Comparison of ENCODE assay signal across 25 cellular contexts in the genomic region with DNA sequence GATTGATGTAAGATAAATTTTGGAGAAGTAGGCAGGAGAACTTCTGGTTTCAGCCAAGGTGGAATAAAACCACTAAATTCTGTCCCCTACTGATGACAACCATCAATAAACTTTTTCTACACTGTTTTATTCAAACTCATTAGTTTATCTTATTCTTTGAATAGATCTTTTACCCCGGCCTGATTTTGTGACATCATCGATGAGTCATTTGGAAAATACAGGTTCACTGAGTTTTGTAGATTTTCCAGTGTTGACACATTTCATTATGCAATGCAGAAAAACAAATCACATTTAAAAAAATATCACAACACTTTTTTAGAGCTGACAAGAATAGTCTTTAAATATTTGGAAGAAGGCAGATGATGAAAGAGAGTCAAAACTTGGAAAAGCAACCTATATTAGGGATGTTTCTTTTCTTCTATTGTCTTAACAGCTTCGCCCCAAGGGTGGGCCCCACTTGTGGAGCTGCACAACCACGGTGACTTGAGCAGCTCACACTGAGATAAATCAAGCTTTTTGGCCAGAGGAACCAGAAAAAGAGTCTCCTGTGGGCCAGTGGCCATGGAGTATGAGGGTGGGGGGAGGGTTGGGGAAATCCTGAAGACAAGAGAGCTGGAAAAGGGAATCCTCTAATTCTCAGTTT.
DNase-seq lines count a peak whose midpoint lies in the region; ATAC-seq, FAIRE-seq and TF ChIP-seq lines count a peak whose summit lies in the region.
"Had no signal": no experiment of that assay in that cellular context is flagged by ENCODE, and none has a peak within 500 bp of the region (broad histone marks: within the 10 kb centered on the region; RNA-seq: fewer than 3 reads in every experiment).

No MANE protein-coding gene starts in this region.

- no peaks in the 10 kb centered on the region for H4K20me1 ChIP-seq in HepG2 (ENCODE audit: insufficient read depth, low read length)

- no peaks in the 10 kb centered on the region for H3K27me3 ChIP-seq in HepG2 (ENCODE audit: control insufficient read depth in 1 of 2, insufficient read depth in 2 of 2, low read length in 2 of 2)
- H3K27me3 ChIP-seq: body of pancreas had no signal

- ATAC-seq in HepG2: no peak
- ATAC-seq: body of pancreas, esophagus mucosa, left cardiac atrium, sciatic nerve had no signal

- no peak overlapping the region for H2AFZ ChIP-seq in HepG2 (ENCODE audit: low read length)

- in situ Hi-C loops in HepG2 (cut with HindIII; ENCODE audit: extremely low pct_ligation_motif_present, low pct_unique_long_range_greater_than_20kb): no loop called here

- H3K4me1 Mint-ChIP-seq in activated CD4-positive, alpha-beta T cell treated with anti-CD3 and anti-CD28 coated beads, Interleukin-2, amount 10 ng/mL, durations not matched to agents 7 days and 5 days: peaks cover 2% of the 10 kb centered on the region

- intact Hi-C loops in HepG2 (cut with micrococcal nuclease; ENCODE audit: unreplicated experiment): loop anchor here (10.0 kb wide), 1 partner anchor 139 kb away; no protein-coding TSS in a partner anchor

- no peak for TF ChIP-seq RAD21 in HepG2 (CRISPR knock-in tag; IDR thresholded peaks at IDR 0.05)

- BruUV-seq in HepG2 (replicated peaks; lab: Mats Ljungman, UMichigan): no TSS peak

- H3K36me3 ChIP-seq in HepG2 (replicated peaks in 1 of 2; ENCODE audit: control insufficient read depth in 1 of 2, insufficient read depth in 2 of 2, low read length in 2 of 2): no peaks in the 10 kb centered on the region

- CTCF ChIA-PET in HepG2 (lab: Yijun Ruan, JAX; ENCODE audit: low intra/inter-chr PET ratio, low total read pairs): no interaction called here
- CTCF ChIA-PET in activated CD4-positive, alpha-beta T cell treated with anti-CD3 and anti-CD28 coated beads, Interleukin-2, amount 10 ng/mL, durations not matched to agents 7 days and 5 days (lab: Charles Lee): no interaction called here

- WGBS in HepG2 (ENCODE audit: low lambda C conversion rate): 51% methylated on average over 4 of the region's 4 CpGs

- no peak overlapping the region for H3K27ac Mint-ChIP-seq in activated CD4-positive, alpha-beta T cell treated with anti-CD3 and anti-CD28 coated beads, Interleukin-2, amount 10 ng/mL, durations not matched to agents 7 days and 5 days

- no peak overlapping the region for H3K4me3 ChIP-seq in cardiac fibroblast (replicated peaks in 1 of 2; ENCODE audit: low read depth in 2 of 2, low read length in 2 of 2)
- no peak overlapping the region for H3K4me3 ChIP-seq in HepG2 (replicated peaks in 1 of 3; ENCODE audit: insufficient read depth in 1 of 3, low read depth in 2 of 3, low read length in 3 of 3)
- H3K4me3 ChIP-seq: body of pancreas had no signal

- H3K27me3 Mint-ChIP-seq in activated CD4-positive, alpha-beta T cell treated with anti-CD3 and anti-CD28 coated beads, Interleukin-2, amount 10 ng/mL, durations not matched to agents 7 days and 5 days: no peaks in the 10 kb centered on the region

- TF ChIP-seq CTCF in cardiac fibroblast (IDR thresholded peaks at IDR 0.05; ENCODE audit: low read depth, low read length): no peak
- no peak for TF ChIP-seq CTCF in HepG2 (CRISPR knock-in tag; IDR thresholded peaks at IDR 0.05)

- H3K79me2 ChIP-seq in HepG2 (ENCODE audit: insufficient read depth, low read length): no peaks in the 10 kb centered on the region

- H3K9ac ChIP-seq in HepG2 (ENCODE audit: insufficient read depth, low read depth, low read length): no peak overlapping the region

- H3K36me3 Mint-ChIP-seq in activated CD4-positive, alpha-beta T cell treated with anti-CD3 and anti-CD28 coated beads, Interleukin-2, amount 10 ng/mL, durations not matched to agents 7 days and 5 days (ENCODE audit: low read depth): peaks cover 4% of the 10 kb centered on the region

- no peaks in the 10 kb centered on the region for H3K4me1 ChIP-seq in HepG2 (ENCODE audit: insufficient read depth, low read length)
- H3K4me1 ChIP-seq: body of pancreas, Caco-2 had no signal

- no peak for TF ChIP-seq POLR2A in HepG2 (IDR thresholded peaks at IDR 0.05; ENCODE audit: insufficient read depth in 1 of 2, low read depth in 2 of 2, low read length in 2 of 2)

- peaks cover 7% of the 10 kb centered on the region for H3K9me3 Mint-ChIP-seq in activated CD4-positive, alpha-beta T cell treated with anti-CD3 and anti-CD28 coated beads, Interleukin-2, amount 10 ng/mL, durations not matched to agents 7 days and 5 days

- H3K9me3 ChIP-seq in HepG2 (ENCODE audit: low read length): no peaks in the 10 kb centered on the region
- H3K9me3 ChIP-seq: body of pancreas, Caco-2 had no signal

- no peak overlapping the region for H3K4me2 ChIP-seq in HepG2 (ENCODE audit: low read depth, low read length)

- POLR2A ChIA-PET in HepG2 (lab: Yijun Ruan, JAX): no interaction called here
- POLR2A ChIA-PET in activated CD4-positive, alpha-beta T cell treated with anti-CD3 and anti-CD28 coated beads, Interleukin-2, amount 10 ng/mL, durations not matched to agents 7 days and 5 days (lab: Charles Lee): no interaction called here

- TF ChIP-seq EP300 in HepG2 (IDR thresholded peaks at IDR 0.05; ENCODE audit: low read depth in 2 of 2, low read length in 2 of 2) (no peak), HepG2 (CRISPR knock-in tag; IDR thresholded peaks at IDR 0.05; ENCODE audit: borderline replicate concordance) (no peak)

- H3K27ac ChIP-seq in HepG2 (ENCODE audit: extremely low read length, insufficient read depth, low read length): no peak overlapping the region
- H3K27ac ChIP-seq: body of pancreas had no signal

- peak; percentile 15 for FAIRE-seq in GM18507 (lab: Jason Lieb, UNC)
- FAIRE-seq in HepG2 (lab: Jason Lieb, UNC): no peak

- H3K4me3 Mint-ChIP-seq in activated CD4-positive, alpha-beta T cell treated with anti-CD3 and anti-CD28 coated beads, Interleukin-2, amount 10 ng/mL, durations not matched to agents 7 days and 5 days: no peak overlapping the region

- DNase-seq in GM18507 (ENCODE audit: extremely low spot score, insufficient read length, low read depth) (no peak), LHCN-M2 (ENCODE audit: low read depth) (peak; percentile 33), cardiac fibroblast (ENCODE audit: low read depth in 2 of 2) (peak; percentile 29 to 67), HepG2 (ENCODE audit: low spot score) (no peak), NCI-H524 treated with DMSO at 0.1 percent for 48 hours (lab: John Stamatoyannopoulos, UW) (no peak), OCI-M1 (lab: John Stamatoyannopoulos, UW) (no peak)
- no peak for DNase-seq in NK-92 treated with Interleukin-12 subunit alpha and Interleukin-12 subunit beta, amount 100 ng/mL, for 24 hours (lab: John Stamatoyannopoulos, UW)
- no peak for DNase-seq in activated CD4-positive, alpha-beta T cell treated with anti-CD3 and anti-CD28 coated beads, Interleukin-2, amount 10 ng/mL, durations not matched to agents 7 days and 5 days
- DNase-seq: activated CD4-positive, alpha-beta T cell treated with anti-CD3 and anti-CD28 coated beads for 1 hour; activated CD8-positive, alpha-beta memory T cell treated with anti-CD3 and anti-CD28 coated beads, Interleukin-2, amount 50 U/mL, for 48 hours; activated naive CD4-positive, alpha-beta T cell treated with Interleukin-2 at 50 U/mL for 16 hours; body of pancreas; Caco-2; dermis blood vessel endothelial cell; GF-D8; hippocampal formation; KBM-7; left cardiac atrium; NCI-H1436 treated with DMSO at 0.1 percent for 48 hours; NCI-H2227 treated with DMSO at 0.1 percent for 48 hours; SIG-M5; stimulated activated CD4-positive, alpha-beta T cell treated with anti-CD3 and anti-CD28 coated beads, Interleukin-2, amount 100 ng/mL, for 24 hours; substantia nigra had no signal

TF ChIP-seq in HepG2, 621 proteins besides CTCF, POLR2A, EP300 and RAD21:
- TF ChIP-seq ATF7 (IDR thresholded peaks at IDR 0.05): peak; percentile 39; the same call in 1 of the 2 replicates
- TF ChIP-seq ATF7 (CRISPR knock-in tag; IDR thresholded peaks at IDR 0.05): no peak
- no peak for TF ChIP-seq ATM (IDR thresholded peaks at IDR 0.05; ENCODE audit: borderline replicate concordance)
- TF ChIP-seq CREB1 (IDR thresholded peaks at IDR 0.05): peak; percentile 80
- TF ChIP-seq CREB1 (CRISPR knock-in tag; IDR thresholded peaks at IDR 0.05): no peak

Comparison
In these comparisons a context has a peak if more than half of its experiments do, and no peak if none do; other contexts are left out.
1. DNase-seq: peak in LHCN-M2 (single experiment) and cardiac fibroblast (2 of 2); none in GM18507 (single experiment), HepG2 (single experiment), NCI-H524 treated with DMSO at 0.1 percent for 48 hours (single experiment), NK-92 treated with Interleukin-12 subunit alpha and Interleukin-12 subunit beta, amount 100 ng/mL, for 24 hours (single experiment), OCI-M1 (single experiment) and activated CD4-positive, alpha-beta T cell treated with anti-CD3 and anti-CD28 coated beads, Interleukin-2, amount 10 ng/mL, durations not matched to agents 7 days and 5 days (single experiment).